15 cellular contexts compared by ENCODE assay signal in genomic region chr22:19440411-19441195, GRCh38. TPM values are rescaled to one million over a fixed set of nuclear protein-coding genes. Genes with fewer than 3 reads are reported as not detected.
DNase-seq lines count a peak whose midpoint lies in the region; ATAC-seq and TF ChIP-seq lines count a peak whose summit lies in the region.
"Had no signal": no experiment of that assay in that cellular context is flagged by ENCODE, and none has a peak within 500 bp of the region (broad histone marks: within the 10 kb centered on the region; RNA-seq: fewer than 3 reads in every experiment).

No MANE protein-coding gene starts in this region.

- peak overlapping the region; percentile 11 for H3K27ac Mint-ChIP-seq in activated CD8-positive, alpha-beta memory T cell treated with anti-CD3 and anti-CD28 coated beads, Interleukin-2, amount 10 ng/mL, durations not matched to agents 7 days and 5 days
- H3K27ac Mint-ChIP-seq in activated T-helper 17 cell treated with anti-CD3 and anti-CD28 coated beads, Interleukin-2, amount 50 U/mL, for 72 hours = peak overlapping the region; percentile 44
- peak overlapping the region; percentile 84 for H3K27ac Mint-ChIP-seq in nephron progenitor cell
- H3K27ac Mint-ChIP-seq: activated CD4-positive, alpha-beta memory T cell treated with anti-CD3 and anti-CD28 coated beads, Interleukin-2, amount 10 ng/mL, durations not matched to agents 7 days and 5 days; nephron had no signal

- DNase-seq in activated CD8-positive, alpha-beta memory T cell treated with anti-CD3 and anti-CD28 coated beads, Interleukin-2, amount 10 ng/mL, durations not matched to agents 7 days and 5 days = no peak
- no peak for DNase-seq in activated CD8-positive, alpha-beta memory T cell treated with anti-CD3 and anti-CD28 coated beads, Interleukin-2, amount 50 U/mL, for 48 hours
- DNase-seq in nephron progenitor cell (no peak), left lung (no peak)
- DNase-seq: activated CD4-positive, alpha-beta memory T cell treated with anti-CD3 and anti-CD28 coated beads, Interleukin-2, amount 10 ng/mL, durations not matched to agents 7 days and 5 days; activated gamma-delta T cell treated with Interleukin-2 at 50 U/mL for 16 hours; dermis blood vessel endothelial cell; erythroblast; MG63; NCI-H1694 treated with DMSO at 0.1 percent for 48 hours; stomach had no signal

- H3K36me3 ChIP-seq in left lung = peaks cover 0 to 58% of the 10 kb centered on the region in 2 donors

- CTCF ChIA-PET in activated CD8-positive, alpha-beta memory T cell treated with anti-CD3 and anti-CD28 coated beads, Interleukin-2, amount 10 ng/mL, durations not matched to agents 7 days and 5 days (lab: Charles Lee) = no interaction called here

- peaks cover 7% of the 10 kb centered on the region for H3K4me1 Mint-ChIP-seq in activated CD8-positive, alpha-beta memory T cell treated with anti-CD3 and anti-CD28 coated beads, Interleukin-2, amount 10 ng/mL, durations not matched to agents 7 days and 5 days
- H3K4me1 Mint-ChIP-seq in activated T-helper 17 cell treated with anti-CD3 and anti-CD28 coated beads, Interleukin-2, amount 50 U/mL, for 72 hours = no peaks in the 10 kb centered on the region
- H3K4me1 Mint-ChIP-seq in nephron progenitor cell = peaks cover 16% of the 10 kb centered on the region

- H3K27ac ChIP-seq in left lung = no peak overlapping the region
- H3K27ac ChIP-seq: stomach had no signal

- no peaks in the 10 kb centered on the region for H3K27me3 Mint-ChIP-seq in activated CD8-positive, alpha-beta memory T cell treated with anti-CD3 and anti-CD28 coated beads, Interleukin-2, amount 10 ng/mL, durations not matched to agents 7 days and 5 days
- H3K27me3 Mint-ChIP-seq in activated T-helper 17 cell treated with anti-CD3 and anti-CD28 coated beads, Interleukin-2, amount 50 U/mL, for 72 hours = no peaks in the 10 kb centered on the region
- H3K27me3 Mint-ChIP-seq in nephron progenitor cell (ENCODE audit: low read depth, poor library complexity) = no peaks in the 10 kb centered on the region
- H3K27me3 Mint-ChIP-seq: activated CD4-positive, alpha-beta memory T cell treated with anti-CD3 and anti-CD28 coated beads, Interleukin-2, amount 10 ng/mL, durations not matched to agents 7 days and 5 days had no signal

- peaks cover 0 to 12% of the 10 kb centered on the region in 2 donors for H3K4me1 ChIP-seq in left lung

- intact Hi-C loops in left lung (cut with DNase I) = no loop called here

- H3K36me3 Mint-ChIP-seq in activated CD8-positive, alpha-beta memory T cell treated with anti-CD3 and anti-CD28 coated beads, Interleukin-2, amount 10 ng/mL, durations not matched to agents 7 days and 5 days = peaks cover 24% of the 10 kb centered on the region
- peaks cover 85% of the 10 kb centered on the region for H3K36me3 Mint-ChIP-seq in activated T-helper 17 cell treated with anti-CD3 and anti-CD28 coated beads, Interleukin-2, amount 50 U/mL, for 72 hours (ENCODE audit: low read depth)
- H3K36me3 Mint-ChIP-seq in nephron progenitor cell (ENCODE audit: low read depth) = peaks cover 48% of the 10 kb centered on the region

- no peak overlapping the region for H3K4me3 Mint-ChIP-seq in activated CD8-positive, alpha-beta memory T cell treated with anti-CD3 and anti-CD28 coated beads, Interleukin-2, amount 10 ng/mL, durations not matched to agents 7 days and 5 days
- no peak overlapping the region for H3K4me3 Mint-ChIP-seq in activated T-helper 17 cell treated with anti-CD3 and anti-CD28 coated beads, Interleukin-2, amount 50 U/mL, for 72 hours
- no peak overlapping the region for H3K4me3 Mint-ChIP-seq in nephron progenitor cell
- H3K4me3 Mint-ChIP-seq: activated CD4-positive, alpha-beta memory T cell treated with anti-CD3 and anti-CD28 coated beads, Interleukin-2, amount 10 ng/mL, durations not matched to agents 7 days and 5 days; nephron had no signal

- TF ChIP-seq CTCF in nephron progenitor cell (IDR thresholded peaks at IDR 0.05) (no peak), left lung (IDR thresholded peaks at IDR 0.05) (no peak)

- ATAC-seq in activated CD8-positive, alpha-beta memory T cell treated with anti-CD3 and anti-CD28 coated beads, Interleukin-2, amount 10 ng/mL, durations not matched to agents 7 days and 5 days = no peak
- no peak for ATAC-seq in activated T-helper 17 cell treated with anti-CD3 and anti-CD28 coated beads, Interleukin-2, amount 50 U/mL, for 72 hours (replicated peaks)
- ATAC-seq in activated CD4-positive, CD25-positive, alpha-beta regulatory T cell treated with anti-CD3 and anti-CD28 coated beads, Interleukin-2, amount 50 U/mL, for 24 hours = no peak
- no peak for ATAC-seq in left lung

- H3K27me3 ChIP-seq in left lung = no peaks in the 10 kb centered on the region
- H3K27me3 ChIP-seq: MG63, stomach had no signal

- no peaks in the 10 kb centered on the region for H3K9me3 ChIP-seq in left lung
- H3K9me3 ChIP-seq: MG63, stomach had no signal

- H3K9me3 Mint-ChIP-seq in activated CD8-positive, alpha-beta memory T cell treated with anti-CD3 and anti-CD28 coated beads, Interleukin-2, amount 10 ng/mL, durations not matched to agents 7 days and 5 days (ENCODE audit: low read depth) = no peaks in the 10 kb centered on the region
- H3K9me3 Mint-ChIP-seq in activated T-helper 17 cell treated with anti-CD3 and anti-CD28 coated beads, Interleukin-2, amount 50 U/mL, for 72 hours = no peaks in the 10 kb centered on the region
- H3K9me3 Mint-ChIP-seq in nephron progenitor cell = no peaks in the 10 kb centered on the region
- H3K9me3 Mint-ChIP-seq: activated CD4-positive, alpha-beta memory T cell treated with anti-CD3 and anti-CD28 coated beads, Interleukin-2, amount 10 ng/mL, durations not matched to agents 7 days and 5 days; nephron had no signal

- no peak overlapping the region for H3K4me3 ChIP-seq in left lung
- H3K4me3 ChIP-seq: lung, MG63, stomach had no signal

RNA-seq across cellular contexts. Expression of gene C22orf39, which starts 6.9 kb away (rescaled TPM):
- total RNA-seq in activated CD8-positive, alpha-beta memory T cell treated with anti-CD3 and anti-CD28 coated beads, Interleukin-2, amount 10 ng/mL, durations not matched to agents 7 days and 5 days = 10 to 100 TPM; 31.1 to 36.4 TPM
- 10 to 100 TPM; 18.6 to 21.7 TPM for total RNA-seq in activated T-helper 17 cell treated with anti-CD3 and anti-CD28 coated beads, Interleukin-2, amount 50 U/mL, for 72 hours
- 10 to 100 TPM; 30.1 to 31.8 TPM for total RNA-seq in left lung

RNA-seq across cellular contexts. Expression of gene MRPL40, which starts 8.3 kb away (rescaled TPM):
- total RNA-seq in activated CD8-positive, alpha-beta memory T cell treated with anti-CD3 and anti-CD28 coated beads, Interleukin-2, amount 10 ng/mL, durations not matched to agents 7 days and 5 days = 10 to 100 TPM; 27.0 to 32.4 TPM
- 10 to 100 TPM; 11.8 to 25.7 TPM for total RNA-seq in activated T-helper 17 cell treated with anti-CD3 and anti-CD28 coated beads, Interleukin-2, amount 50 U/mL, for 72 hours
- total RNA-seq in left lung = 10 to 100 TPM; 21.9 to 24.9 TPM

RNA-seq across cellular contexts. Expression of gene HIRA, which starts 9.1 kb away (rescaled TPM):
- total RNA-seq in activated CD8-positive, alpha-beta memory T cell treated with anti-CD3 and anti-CD28 coated beads, Interleukin-2, amount 10 ng/mL, durations not matched to agents 7 days and 5 days = 10 to 100 TPM; 57.8 to 67.0 TPM
- total RNA-seq in activated T-helper 17 cell treated with anti-CD3 and anti-CD28 coated beads, Interleukin-2, amount 50 U/mL, for 72 hours = 10 to 100 TPM; 21.4 to 45.6 TPM
- 10 to 100 TPM; 18.4 to 27.7 TPM for total RNA-seq in left lung

RNA-seq across cellular contexts. Expression of gene UFD1, which starts 38.4 kb away (rescaled TPM):
- total RNA-seq in activated CD8-positive, alpha-beta memory T cell treated with anti-CD3 and anti-CD28 coated beads, Interleukin-2, amount 10 ng/mL, durations not matched to agents 7 days and 5 days = 100 to 1,000 TPM in 1 of 2 experiments, 10 to 100 TPM in 1; 80.1 to 111 TPM
- 10 to 100 TPM; 56.0 to 93.5 TPM for total RNA-seq in activated T-helper 17 cell treated with anti-CD3 and anti-CD28 coated beads, Interleukin-2, amount 50 U/mL, for 72 hours
- total RNA-seq in left lung = 10 to 100 TPM; 41.7 to 72.9 TPM

RNA-seq across cellular contexts. Expression of gene CDC45, which starts 39.1 kb away (rescaled TPM):
- 100 to 1,000 TPM in 1 of 2 experiments, 10 to 100 TPM in 1; 94.8 to 104 TPM for total RNA-seq in activated CD8-positive, alpha-beta memory T cell treated with anti-CD3 and anti-CD28 coated beads, Interleukin-2, amount 10 ng/mL, durations not matched to agents 7 days and 5 days
- total RNA-seq in activated T-helper 17 cell treated with anti-CD3 and anti-CD28 coated beads, Interleukin-2, amount 50 U/mL, for 72 hours = 10 to 100 TPM; 64.2 to 99.9 TPM
- 10 to 100 TPM in 1 of 2 donors, 1 to 10 TPM in 1; 6.5 to 11.8 TPM for total RNA-seq in left lung

Comparison
In these comparisons a context has a peak if more than half of its experiments do, and no peak if none do; other contexts are left out.
1. H3K27ac Mint-ChIP-seq: peak in every context shown above with its lines; median percentile 84 in nephron progenitor cell; 44 in activated T-helper 17 cell treated with anti-CD3 and anti-CD28 coated beads, Interleukin-2, amount 50 U/mL, for 72 hours; 11 in activated CD8-positive, alpha-beta memory T cell treated with anti-CD3 and anti-CD28 coated beads, Interleukin-2, amount 10 ng/mL, durations not matched to agents 7 days and 5 days.